Comparison of ENCODE assay signal across 17 cellular contexts in genomic region chr10:19168584-19168983, GRCh38.
DNase-seq lines count a peak whose midpoint lies in the region; ATAC-seq and TF ChIP-seq lines count a peak whose summit lies in the region.
"Had no signal": no experiment of that assay in that cellular context is flagged by ENCODE, and none has a peak within 500 bp of the region (broad histone marks: within the 10 kb centered on the region; RNA-seq: fewer than 3 reads in every experiment).

No MANE protein-coding gene starts in this region.

- H4K20me1 ChIP-seq in GM23338 (replicated peaks; ENCODE audit: insufficient read depth) (no peaks in the 10 kb centered on the region), MM.1S (ENCODE audit: insufficient read depth, low read length) (no peaks in the 10 kb centered on the region)

- H3K27ac ChIP-seq in GM23338 (ENCODE audit: low read depth) (no peak overlapping the region), MM.1S (ENCODE audit: low read length) (no peak overlapping the region)
- H3K27ac ChIP-seq: epithelial cell of prostate, spleen had no signal

- no peaks in the 10 kb centered on the region for H3K9me3 ChIP-seq in MM.1S (replicated peaks; ENCODE audit: insufficient read depth, low read length)

- H3K27me3 ChIP-seq in GM23338 (ENCODE audit: insufficient read depth): no peaks in the 10 kb centered on the region
- H3K27me3 ChIP-seq in MM.1S (replicated peaks; ENCODE audit: insufficient read depth, low read length): no peaks in the 10 kb centered on the region
- H3K27me3 ChIP-seq: spleen had no signal

- H3K9me2 ChIP-seq in GM23338 (ENCODE audit: insufficient read depth) (no peaks in the 10 kb centered on the region), MM.1S (replicated peaks; ENCODE audit: insufficient read depth, low read length) (no peaks in the 10 kb centered on the region)

- H3K4me3 ChIP-seq in GM23338 (no peak overlapping the region), MM.1S (ENCODE audit: low read length) (no peak overlapping the region), cardiac fibroblast (replicated peaks in 1 of 2; ENCODE audit: low read depth in 2 of 2, low read length in 2 of 2) (no peak overlapping the region)
- H3K4me3 ChIP-seq: spleen had no signal

- H3K4me1 ChIP-seq in GM23338 (ENCODE audit: insufficient read depth): 0 out of 2 replicates have a peak, but pooled peaks cover 5% of the 10 kb centered on the region
- H3K4me1 ChIP-seq in MM.1S (ENCODE audit: low read length): no peaks in the 10 kb centered on the region
- H3K4me1 ChIP-seq: spleen had no signal

- H3K27me3 Mint-ChIP-seq in GM23338 (ENCODE audit: insufficient read depth, low read depth, poor library complexity): no peaks in the 10 kb centered on the region
- H3K27me3 Mint-ChIP-seq: central memory CD8-positive, alpha-beta T cell had no signal

- no peak overlapping the region for H3K9ac ChIP-seq in MM.1S (ENCODE audit: low read length)

- no peak overlapping the region for H3K4me3 Mint-ChIP-seq in GM23338
- H3K4me3 Mint-ChIP-seq in stimulated activated effector memory CD8-positive, alpha-beta T cell treated with anti-CD3 and anti-CD28 coated beads, Interleukin-12 subunit alpha, Interleukin-12 subunit beta, amount 100 ng/mL, for 72 hours: no peak overlapping the region
- H3K4me3 Mint-ChIP-seq: CD8-positive, alpha-beta T cell; central memory CD8-positive, alpha-beta T cell had no signal

- H3K4me1 Mint-ChIP-seq in GM23338: peaks cover 3% of the 10 kb centered on the region; the same call in 2 of the 3 replicates
- no peaks in the 10 kb centered on the region for H3K4me1 Mint-ChIP-seq in stimulated activated effector memory CD8-positive, alpha-beta T cell treated with anti-CD3 and anti-CD28 coated beads, Interleukin-12 subunit alpha, Interleukin-12 subunit beta, amount 100 ng/mL, for 72 hours
- H3K4me1 Mint-ChIP-seq: central memory CD8-positive, alpha-beta T cell had no signal

- H3K9me3 Mint-ChIP-seq in GM23338: no peaks in the 10 kb centered on the region
- H3K9me3 Mint-ChIP-seq in stimulated activated effector memory CD8-positive, alpha-beta T cell treated with anti-CD3 and anti-CD28 coated beads, Interleukin-12 subunit alpha, Interleukin-12 subunit beta, amount 100 ng/mL, for 72 hours: peaks cover 7% of the 10 kb centered on the region

- H3K36me3 ChIP-seq in GM23338 (ENCODE audit: insufficient read depth) (no peaks in the 10 kb centered on the region), MM.1S (replicated peaks; ENCODE audit: insufficient read depth, low read length) (no peaks in the 10 kb centered on the region)
- H3K36me3 ChIP-seq: spleen had no signal

- ATAC-seq in GM23338 (peak; percentile 95), HG03097 (IDR thresholded peaks at IDR 0.05; ENCODE audit: low FRiP score, unreplicated experiment) (no peak)
- ATAC-seq in stimulated activated effector memory CD8-positive, alpha-beta T cell treated with anti-CD3 and anti-CD28 coated beads, Interleukin-12 subunit alpha, Interleukin-12 subunit beta, amount 100 ng/mL, for 72 hours: no peak
- ATAC-seq: CD8-positive, alpha-beta T cell had no signal

- TF ChIP-seq CTCF in GM23338 (conservative IDR thresholded peaks at IDR 0.05; ENCODE audit: low read depth in 2 of 2) (peak; percentile 64 to 73), MM.1S (IDR thresholded peaks at IDR 0.05; ENCODE audit: low read length) (peak; percentile 24), cardiac fibroblast (IDR thresholded peaks at IDR 0.05; ENCODE audit: low read depth, low read length) (peak; percentile 34)

- no peaks in the 10 kb centered on the region for H3K36me3 Mint-ChIP-seq in GM23338 (ENCODE audit: low read depth)
- no peaks in the 10 kb centered on the region for H3K36me3 Mint-ChIP-seq in stimulated activated effector memory CD8-positive, alpha-beta T cell treated with anti-CD3 and anti-CD28 coated beads, Interleukin-12 subunit alpha, Interleukin-12 subunit beta, amount 100 ng/mL, for 72 hours
- H3K36me3 Mint-ChIP-seq: CD8-positive, alpha-beta T cell had no signal

- no peak overlapping the region for H3K27ac Mint-ChIP-seq in GM23338
- no peak overlapping the region for H3K27ac Mint-ChIP-seq in stimulated activated effector memory CD8-positive, alpha-beta T cell treated with anti-CD3 and anti-CD28 coated beads, Interleukin-12 subunit alpha, Interleukin-12 subunit beta, amount 100 ng/mL, for 72 hours
- H3K27ac Mint-ChIP-seq: CD8-positive, alpha-beta T cell had no signal

- DNase-seq in GM23338 (ENCODE audit: low spot score) (peak; percentile 76), MM.1S (no peak), cardiac fibroblast (ENCODE audit: low read depth in 2 of 2) (peak in 1 of 2 donors; percentile 3), left kidney (ENCODE audit: low read depth, low spot score) (peak; percentile 33), inferior parietal cortex (ENCODE audit: extremely low spot score) (no peak), OCI-M2 (lab: John Stamatoyannopoulos, UW; ENCODE audit: unreplicated experiment) (no peak)
- DNase-seq in stimulated activated effector memory CD8-positive, alpha-beta T cell treated with anti-CD3 and anti-CD28 coated beads, Interleukin-12 subunit alpha, Interleukin-12 subunit beta, amount 100 ng/mL, for 72 hours (ENCODE audit: low spot score in 2 of 2): no peak
- DNase-seq: activated naive CD4-positive, alpha-beta T cell treated with Interleukin-2 at 50 U/mL for 16 hours; CD8-positive, alpha-beta T cell; NCI-H1417 treated with DMSO at 0.1 percent for 48 hours; NCI-H510A; Right ventricle myocardium superior; spleen; substantia nigra had no signal

- H3K79me2 ChIP-seq in GM23338 (replicated peaks; ENCODE audit: insufficient read depth) (no peaks in the 10 kb centered on the region), MM.1S (ENCODE audit: low read length) (no peaks in the 10 kb centered on the region)

- H3K4me2 ChIP-seq in GM23338: no peak overlapping the region
- H3K4me2 ChIP-seq in MM.1S (ENCODE audit: low read depth, low read length): no peak overlapping the region

- H2AFZ ChIP-seq in GM23338 (peak overlapping the region; percentile 44; the same call in 1 of the 2 replicates), MM.1S (ENCODE audit: low read length) (no peak overlapping the region)

- H3F3A ChIP-seq in GM23338 (replicated peaks; ENCODE audit: low read depth) (no peaks in the 10 kb centered on the region), MM.1S (ENCODE audit: insufficient read depth, low read length) (no peaks in the 10 kb centered on the region)

TF ChIP-seq in GM23338, 12 proteins besides CTCF, POLR2A, EP300 and RAD21:
- no peak for TF ChIP-seq ZNF462 (CRISPR knock-in tag; IDR thresholded peaks at IDR 0.05)
- no peak for TF ChIP-seq EZH2phosphoT487 (IDR thresholded peaks at IDR 0.05; ENCODE audit: unreplicated experiment)
- no peak for TF ChIP-seq ZNF114 (CRISPR knock-in tag; IDR thresholded peaks at IDR 0.05)
- TF ChIP-seq JUNB (IDR thresholded peaks at IDR 0.05; ENCODE audit: unreplicated experiment): no peak

Comparison
In these comparisons a context has a peak if more than half of its experiments do, and no peak if none do; other contexts are left out.
1. DNase-seq: peak in GM23338 (single experiment) and left kidney (single experiment); none in MM.1S (single experiment), inferior parietal cortex (single experiment), stimulated activated effector memory CD8-positive, alpha-beta T cell treated with anti-CD3 and anti-CD28 coated beads, Interleukin-12 subunit alpha, Interleukin-12 subunit beta, amount 100 ng/mL, for 72 hours (0 of 2) and OCI-M2 (single experiment).
2. Peak in every context shown above with its lines, with median percentiles within 50 percentile points of each other: CTCF ChIP-seq.